1 cellular context compared by ENCODE assay signal in the genomic region with DNA sequence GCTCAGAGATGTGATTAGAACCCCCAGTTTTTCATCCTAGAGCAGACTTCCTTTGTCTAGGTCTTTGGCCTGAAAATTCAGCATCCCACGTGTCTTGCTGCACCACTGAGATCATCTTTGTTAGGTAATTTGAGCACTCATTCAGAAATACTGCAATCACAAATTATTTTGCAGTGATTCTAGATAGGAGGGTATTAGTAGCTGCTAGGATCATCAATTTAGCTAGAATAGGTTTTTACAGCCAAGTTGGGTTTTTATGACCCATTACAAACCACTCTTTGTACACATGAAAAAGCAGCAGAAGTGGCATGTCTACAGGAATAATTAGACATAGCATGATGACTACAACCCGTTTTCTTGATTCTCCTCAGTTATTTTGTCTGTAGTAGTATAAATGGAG.
TF ChIP-seq lines count a peak whose summit lies in the region.

No MANE protein-coding gene starts in this region.

TF ChIP-seq in IMR-90, 13 proteins besides CTCF, POLR2A, EP300 and RAD21:
- TF ChIP-seq MAFK (IDR thresholded peaks at IDR 0.05; ENCODE audit: low read depth, low read length) (no peak), MAZ (IDR thresholded peaks at IDR 0.05; ENCODE audit: borderline replicate concordance, low read depth, low read length) (no peak), MXI1 (IDR thresholded peaks at IDR 0.05; ENCODE audit: borderline replicate concordance, low read depth, low read length) (no peak), CEBPB (IDR thresholded peaks at IDR 0.05; ENCODE audit: low read depth, low read length) (no peak), RFX5 (IDR thresholded peaks at IDR 0.05; ENCODE audit: low read depth, low read length) (no peak)
- TF ChIP-seq, protein P1, sequence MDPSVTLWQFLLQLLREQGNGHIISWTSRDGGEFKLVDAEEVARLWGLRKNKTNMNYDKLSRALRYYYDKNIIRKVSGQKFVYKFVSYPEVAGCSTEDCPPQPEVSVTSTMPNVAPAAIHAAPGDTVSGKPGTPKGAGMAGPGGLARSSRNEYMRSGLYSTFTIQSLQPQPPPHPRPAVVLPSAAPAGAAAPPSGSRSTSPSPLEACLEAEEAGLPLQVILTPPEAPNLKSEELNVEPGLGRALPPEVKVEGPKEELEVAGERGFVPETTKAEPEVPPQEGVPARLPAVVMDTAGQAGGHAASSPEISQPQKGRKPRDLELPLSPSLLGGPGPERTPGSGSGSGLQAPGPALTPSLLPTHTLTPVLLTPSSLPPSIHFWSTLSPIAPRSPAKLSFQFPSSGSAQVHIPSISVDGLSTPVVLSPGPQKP (IDR thresholded peaks at IDR 0.05; ENCODE audit: borderline replicate concordance, low read depth, low read length) = no peak
TF ChIP-seq in IMR-90: peak in this region for 0.
